8 cellular contexts compared by ENCODE assay signal in genomic region chr10:122828716-122829255, GRCh38. TPM values are rescaled to one million over a fixed set of nuclear protein-coding genes. Genes with fewer than 3 reads are reported as not detected.
"Had no signal": no experiment of that assay in that cellular context is flagged by ENCODE, and none has a peak within 500 bp of the region (broad histone marks: within the 10 kb centered on the region; RNA-seq: fewer than 3 reads in every experiment).

No MANE protein-coding gene starts in this region.

- H3K4me3 Mint-ChIP-seq: HFFc6 had no signal

- ATAC-seq: K562 had no signal

- H3K9me3 ChIP-seq: HAP-1 had no signal

- DNase-seq: GM23248, GOT3, H7, HFFc6, IMR-90 had no signal

- H3K4me3 ChIP-seq: GM23248, HAP-1, K562 had no signal

- H3K27ac ChIP-seq: GM23248 had no signal

- H3K4me1 ChIP-seq: HAP-1 had no signal

- H3K36me3 ChIP-seq: HAP-1 had no signal

- H3K27ac Mint-ChIP-seq: HFFc6 had no signal

- H3K9me3 Mint-ChIP-seq: HFFc6 had no signal

RNA-seq across cellular contexts. Expression of gene CUZD1, which starts 16.9 kb away (rescaled TPM):
- total RNA-seq: HT-29 had no signal

RNA-seq across cellular contexts. Expression of gene FAM24B, which starts 50.6 kb away (rescaled TPM):
- total RNA-seq: HT-29 had no signal
